ENCODE assay signal across 10 cellular contexts in the genomic region with DNA sequence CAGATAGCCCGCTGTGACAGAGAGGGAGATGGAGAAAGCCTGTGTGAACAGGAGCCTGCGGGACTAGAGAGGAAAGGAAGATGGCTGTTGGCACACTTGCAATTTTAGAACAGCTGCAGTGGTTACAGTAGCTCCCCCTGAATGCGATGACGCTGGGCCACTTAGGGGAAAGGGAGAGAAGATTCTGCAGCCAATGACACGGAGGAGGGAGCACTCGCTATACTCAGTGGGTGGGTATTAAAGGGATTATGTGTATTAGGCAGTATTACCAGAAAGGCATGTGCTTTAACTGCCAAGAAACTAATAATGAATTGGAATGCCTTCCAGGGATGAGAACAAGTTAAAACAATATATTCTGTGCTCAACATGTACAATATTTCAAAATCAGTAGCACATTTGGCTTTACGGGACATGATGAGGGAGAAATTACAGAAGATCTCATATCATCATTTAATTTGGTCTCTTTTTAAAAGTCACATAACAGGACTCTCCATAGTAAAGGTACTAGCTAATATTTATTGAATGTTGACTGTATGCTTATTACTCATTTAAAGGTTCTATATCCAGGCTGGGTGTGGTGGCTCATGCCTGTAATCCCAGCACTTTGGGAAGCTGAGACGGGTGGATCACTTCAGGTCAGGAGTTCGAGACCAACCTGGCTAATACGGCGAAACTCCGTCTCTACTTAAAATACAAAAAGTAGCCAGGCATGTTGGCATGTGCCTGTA. TPM values are rescaled to one million over a fixed set of nuclear protein-coding genes. Genes with fewer than 3 reads are reported as not detected.
DNase-seq lines count a peak whose midpoint lies in the region; ATAC-seq and TF ChIP-seq lines count a peak whose summit lies in the region.
"Had no signal": no experiment of that assay in that cellular context is flagged by ENCODE, and none has a peak within 500 bp of the region (broad histone marks: within the 10 kb centered on the region; RNA-seq: fewer than 3 reads in every experiment).

No MANE protein-coding gene starts in this region.

- no peaks in the 10 kb centered on the region for H4K20me1 ChIP-seq in DND-41 (ENCODE audit: insufficient read depth, low read length)

- no peak overlapping the region for H3K4me3 Mint-ChIP-seq in Caco-2 (ENCODE audit: unreplicated experiment)

- peak; percentile 29 for DNase-seq in DND-41
- peak; percentile 73 for DNase-seq in NCI-H2196 (lab: John Stamatoyannopoulos, UW; ENCODE audit: unreplicated experiment)
- DNase-seq in epithelial cell of esophagus (ENCODE audit: low read depth): peak; percentile 92
- peak; percentile 79 for DNase-seq in non-pigmented ciliary epithelial cell (ENCODE audit: low read depth)
- no peak for DNase-seq in Caco-2
- DNase-seq: right lobe of liver had no signal

- no peaks in the 10 kb centered on the region for H3K27me3 Mint-ChIP-seq in Caco-2 (ENCODE audit: insufficient read depth, unreplicated experiment)

- no TSS peak for BruUV-seq in Caco-2 (replicated peaks; lab: Mats Ljungman, UMichigan)

- H3K27ac ChIP-seq in DND-41 (ENCODE audit: low read length): no peak overlapping the region
- H3K27ac ChIP-seq: right lobe of liver, thoracic aorta had no signal

- H3K36me3 Mint-ChIP-seq in Caco-2 (ENCODE audit: insufficient read depth, unreplicated experiment): no peaks in the 10 kb centered on the region

- H3K4me3 ChIP-seq in DND-41 (ENCODE audit: low read depth in 1 of 2, low read length in 2 of 2) (no peak overlapping the region), epithelial cell of esophagus (ENCODE audit: low read length) (no peak overlapping the region), Caco-2 (ENCODE audit: low read depth, low read length) (no peak overlapping the region)
- H3K4me3 ChIP-seq: right lobe of liver, thoracic aorta had no signal

- intact Hi-C loops in Caco-2 (cut with micrococcal nuclease; ENCODE audit: unreplicated experiment): no loop called here

- TF ChIP-seq CTCF in DND-41 (IDR thresholded peaks at IDR 0.05; ENCODE audit: borderline replicate concordance, extremely low read depth, low read length, poor library complexity, severe bottlenecking): no peak
- TF ChIP-seq CTCF in epithelial cell of esophagus (IDR thresholded peaks at IDR 0.05; ENCODE audit: insufficient read depth, low read depth, low read length, missing control alignments): no peak
- TF ChIP-seq CTCF in Caco-2 (IDR thresholded peaks at IDR 0.05; ENCODE audit: insufficient read depth in 1 of 2, low read depth in 1 of 2, low read length in 1 of 2, severe bottlenecking in 1 of 2, unreplicated experiment in 1 of 2): no peak

- CTCF ChIA-PET in Caco-2 (lab: Charles Lee): interaction anchor here (0.7 kb wide), 1 partner anchor 405 kb away, joined by 3 read pairs; no protein-coding TSS in a partner anchor

- H3K4me2 ChIP-seq in DND-41 (ENCODE audit: insufficient read depth, low read length): no peak overlapping the region

- no peaks in the 10 kb centered on the region for H3K27me3 ChIP-seq in DND-41 (ENCODE audit: insufficient read depth, low read length, poor library complexity)
- no peaks in the 10 kb centered on the region for H3K27me3 ChIP-seq in Caco-2 (replicated peaks; ENCODE audit: control insufficient read depth, insufficient read depth, low read length)
- H3K27me3 ChIP-seq: right lobe of liver had no signal

- H3K4me1 ChIP-seq in DND-41 (ENCODE audit: insufficient read depth, low read length) (peaks cover 16% of the 10 kb centered on the region), Caco-2 (peaks cover 14% of the 10 kb centered on the region)

- no peaks in the 10 kb centered on the region for H3K9me3 Mint-ChIP-seq in Caco-2 (ENCODE audit: unreplicated experiment)

- H3K4me1 Mint-ChIP-seq in Caco-2 (ENCODE audit: low read depth, unreplicated experiment): peaks cover 15% of the 10 kb centered on the region

- POLR2A ChIA-PET in Caco-2 (lab: Charles Lee): no interaction called here

- no peak overlapping the region for H3K9ac ChIP-seq in DND-41 (ENCODE audit: low read depth, low read length)

- H2AFZ ChIP-seq in DND-41 (ENCODE audit: low read depth, low read length): no peak overlapping the region

- peak; percentile 25; the same call in 2 of the 3 replicates for ATAC-seq in DND-41 (ENCODE audit: insufficient read depth, low read depth)
- ATAC-seq in GM19455 (IDR thresholded peaks at IDR 0.05; ENCODE audit: unreplicated experiment): no peak
- no peak for ATAC-seq in HG03378 (IDR thresholded peaks at IDR 0.05; ENCODE audit: unreplicated experiment)
- no peak for ATAC-seq in GM18498 (IDR thresholded peaks at IDR 0.05; ENCODE audit: unreplicated experiment)

- H3K9me3 ChIP-seq in DND-41 (ENCODE audit: insufficient read depth, low read length, severe bottlenecking) (no peaks in the 10 kb centered on the region), Caco-2 (no peaks in the 10 kb centered on the region)
- H3K9me3 ChIP-seq: right lobe of liver, thoracic aorta had no signal

- no peak overlapping the region for H3K27ac Mint-ChIP-seq in Caco-2 (ENCODE audit: unreplicated experiment)

- H3K79me2 ChIP-seq in DND-41 (ENCODE audit: insufficient read depth, low read length): no peaks in the 10 kb centered on the region

- no peaks in the 10 kb centered on the region for H3K36me3 ChIP-seq in DND-41 (ENCODE audit: insufficient read depth, low read length)
- no peaks in the 10 kb centered on the region for H3K36me3 ChIP-seq in Caco-2 (ENCODE audit: control insufficient read depth, insufficient read depth, low read length)
- H3K36me3 ChIP-seq: right lobe of liver, thoracic aorta had no signal

RNA-seq across cellular contexts. Expression of gene FOS, which starts 35.9 kb away (rescaled TPM):
- 72.7 and 73.7 TPM in 2 replicates for total RNA-seq in Caco-2 (2022)

Comparison
In these comparisons a context has a peak if more than half of its experiments do, and no peak if none do; other contexts are left out.
1. DNase-seq: peak in DND-41 (single experiment), NCI-H2196 (single experiment), epithelial cell of esophagus (single experiment) and non-pigmented ciliary epithelial cell (single experiment); none in Caco-2 (0 of 2).